Comparison of ENCODE assay signal across 17 cellular contexts in the genomic region with DNA sequence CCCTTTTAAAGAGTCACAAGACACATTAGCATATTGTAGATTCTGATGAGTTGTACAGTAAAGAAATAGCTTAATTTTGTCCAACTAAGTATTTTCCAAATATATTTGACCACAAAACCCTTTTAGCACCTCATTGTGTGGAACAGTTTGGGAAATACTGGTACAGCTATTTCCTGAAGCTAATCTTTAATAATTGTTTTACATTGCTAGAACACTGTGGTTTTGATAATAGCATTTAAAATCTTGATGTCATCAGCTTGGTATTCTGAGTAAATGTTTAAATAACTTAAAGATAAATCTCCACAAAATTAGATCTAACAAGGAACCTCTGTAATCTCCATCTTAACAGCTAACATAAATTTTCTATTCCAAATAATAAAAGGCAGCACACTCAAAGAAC.
DNase-seq lines count a peak whose midpoint lies in the region; ATAC-seq and TF ChIP-seq lines count a peak whose summit lies in the region.
"Had no signal": no experiment of that assay in that cellular context is flagged by ENCODE, and none has a peak within 500 bp of the region (broad histone marks: within the 10 kb centered on the region; RNA-seq: fewer than 3 reads in every experiment).

No MANE protein-coding gene starts in this region.

- H3K4me1 Mint-ChIP-seq in activated naive CD8-positive, alpha-beta T cell treated with anti-CD3 and anti-CD28 coated beads for 36 hours, result no peaks in the 10 kb centered on the region

- H4K5ac ChIP-seq in IMR-90 (ENCODE audit: low read depth, low read length), result no peak overlapping the region

- no peak overlapping the region for H3K23ac ChIP-seq in IMR-90 (ENCODE audit: low read depth, low read length)

- H3K9ac ChIP-seq in IMR-90 (ENCODE audit: low read depth, low read length) (no peak overlapping the region), adipocyte (ENCODE audit: low read length) (no peak overlapping the region)
- H3K9ac ChIP-seq: KMS-11 had no signal

- H2BK20ac ChIP-seq in IMR-90 (ENCODE audit: low read depth, low read length), result no peak overlapping the region

- no peaks in the 10 kb centered on the region for H3K79me1 ChIP-seq in IMR-90 (ENCODE audit: low read depth in 1 of 2, low read length in 2 of 2)

- H3K9me3 Mint-ChIP-seq in activated naive CD8-positive, alpha-beta T cell treated with anti-CD3 and anti-CD28 coated beads for 36 hours, result no peaks in the 10 kb centered on the region

- H2BK5ac ChIP-seq in IMR-90 (ENCODE audit: low read depth, low read length, poor library complexity, severe bottlenecking), result no peak overlapping the region

- no peak overlapping the region for H4K8ac ChIP-seq in IMR-90 (ENCODE audit: low read depth in 2 of 2, low read length in 2 of 2)

- intact Hi-C loops in IMR-90 (cut with micrococcal nuclease), result loop anchor here (5.0 kb wide), 1 partner anchor 101 kb away; no protein-coding TSS in a partner anchor
- intact Hi-C loops in Right ventricle myocardium inferior (cut with DNase I), result no loop called here

- H3K36me3 ChIP-seq in IMR-90 (ENCODE audit: control insufficient read depth, insufficient read depth, low read length) (no peaks in the 10 kb centered on the region), adipocyte (ENCODE audit: control insufficient read depth, insufficient read depth, low read length, severe bottlenecking) (no peaks in the 10 kb centered on the region)

- dilution Hi-C loops in IMR-90 (cut with HindIII; ENCODE audit: low sequenced_read_pairs, unreplicated experiment), result no loop called here

- no peak overlapping the region for H2BK120ac ChIP-seq in IMR-90 (ENCODE audit: low read depth, low read length)

- no peak overlapping the region for H2AFZ ChIP-seq in IMR-90 (replicated peaks; ENCODE audit: low read length, poor library complexity)

- no peak overlapping the region for H2AK5ac ChIP-seq in IMR-90 (ENCODE audit: low read depth, low read length)

- H3K27me3 Mint-ChIP-seq in activated naive CD8-positive, alpha-beta T cell treated with anti-CD3 and anti-CD28 coated beads for 36 hours, result no peaks in the 10 kb centered on the region

- POLR2A ChIA-PET in IMR-90 (lab: Charles Lee; ENCODE audit: unreplicated experiment), result no interaction called here

- no peak overlapping the region for H3K18ac ChIP-seq in IMR-90 (ENCODE audit: low read depth, low read length)

- no peak overlapping the region for H3K14ac ChIP-seq in IMR-90 (replicated peaks; ENCODE audit: low read depth, low read length)

- H3K4ac ChIP-seq in IMR-90 (ENCODE audit: low read depth, low read length), result no peak overlapping the region

- H3K27ac Mint-ChIP-seq in activated naive CD8-positive, alpha-beta T cell treated with anti-CD3 and anti-CD28 coated beads for 36 hours, result no peak overlapping the region

- no peak overlapping the region for H3K4me3 Mint-ChIP-seq in activated naive CD8-positive, alpha-beta T cell treated with anti-CD3 and anti-CD28 coated beads for 36 hours

- no peak for TF ChIP-seq CTCF in IMR-90 (conservative IDR thresholded peaks at IDR 0.05; ENCODE audit: low read depth, low read length)

- H3K36me3 Mint-ChIP-seq in activated naive CD8-positive, alpha-beta T cell treated with anti-CD3 and anti-CD28 coated beads for 36 hours, result no peaks in the 10 kb centered on the region

- H3K56ac ChIP-seq in IMR-90 (ENCODE audit: extremely low read depth, insufficient read depth, low read length), result no peak overlapping the region

- H3K27me3 ChIP-seq in IMR-90 (ENCODE audit: control insufficient read depth, insufficient read depth, low read length) (no peaks in the 10 kb centered on the region), adipocyte (replicated peaks; ENCODE audit: control insufficient read depth, insufficient read depth, low read length) (no peaks in the 10 kb centered on the region)

- no peak for TF ChIP-seq POLR2A in IMR-90 (IDR thresholded peaks at IDR 0.05; ENCODE audit: low read depth, low read length)

- H2AK9ac ChIP-seq in IMR-90 (replicated peaks; ENCODE audit: low read depth, low read length, poor library complexity), result no peak overlapping the region

- BruUV-seq in IMR-90 (replicated peaks; lab: Mats Ljungman, UMichigan), result no TSS peak

- H3K4me3 ChIP-seq in IMR-90 (ENCODE audit: insufficient read depth, low read depth, low read length) (no peak overlapping the region), adipocyte (ENCODE audit: low read length) (no peak overlapping the region)

- H3K4me1 ChIP-seq in IMR-90 (ENCODE audit: control insufficient read depth, insufficient read depth, low read length) (no peaks in the 10 kb centered on the region), adipocyte (ENCODE audit: control insufficient read depth, insufficient read depth, low read length) (no peaks in the 10 kb centered on the region)

- in situ Hi-C loops in IMR-90 (cut with MboI; ENCODE audit: low sequenced_read_pairs), result loop anchor here (10.0 kb wide), 1 partner anchor 816 kb away; no protein-coding TSS in a partner anchor

- H4K91ac ChIP-seq in IMR-90 (ENCODE audit: insufficient read depth, low read depth, low read length), result no peak overlapping the region

- CTCF ChIA-PET in IMR-90 (lab: Yijun Ruan, JAX), result interaction anchor here (1.3 kb wide), 1 partner anchor 898 kb away, joined by 3 read pairs; no protein-coding TSS in a partner anchor

- H3K9me1 ChIP-seq in IMR-90 (ENCODE audit: insufficient read depth, low read length), result no peaks in the 10 kb centered on the region

- H4K20me1 ChIP-seq in IMR-90 (ENCODE audit: insufficient read depth, low read length), result no peaks in the 10 kb centered on the region

- no peak overlapping the region for H3K27ac ChIP-seq in IMR-90 (ENCODE audit: insufficient read depth, low read length)
- H3K27ac ChIP-seq: 22Rv1, KMS-11 had no signal

- DNase-seq in A172 (ENCODE audit: low spot score) (peak; percentile 3), IMR-90 (peak; percentile 42), adipocyte (ENCODE audit: low read depth) (peak; percentile 19), iris pigment epithelial cell (ENCODE audit: low read depth) (peak; percentile 27), Right ventricle myocardium inferior (ENCODE audit: missing footprints) (no peak), activated gamma-delta T cell treated with Interleukin-2 at 50 U/mL for 16 hours (no peak), HT-29 (ENCODE audit: low spot score) (no peak)
- DNase-seq in activated naive CD8-positive, alpha-beta T cell treated with anti-CD3 and anti-CD28 coated beads for 36 hours, result no peak
- DNase-seq: C1 segment of cervical spinal cord, MM.1S, NCI-H1092 treated with DMSO at 0.1 percent for 48 hours, NCI-H2227 treated with DMSO at 0.1 percent for 48 hours, NCI-H524 treated with DMSO at 0.1 percent for 48 hours, SHP77 treated with DMSO at 0.1 percent for 48 hours had no signal

- TF ChIP-seq RAD21 in IMR-90 (IDR thresholded peaks at IDR 0.05; ENCODE audit: low read length), result no peak

- ATAC-seq in IMR-90 (ENCODE audit: low read depth) (peak; percentile 56), Right ventricle myocardium inferior (no peak)
- ATAC-seq: HepG2 had no signal

- no peak overlapping the region for H3K4me2 ChIP-seq in IMR-90 (ENCODE audit: low read depth, low read length)
- H3K4me2 ChIP-seq: KMS-11 had no signal

- no peak overlapping the region for H2BK15ac ChIP-seq in IMR-90 (ENCODE audit: low read depth, low read length)

- H3K9me3 ChIP-seq in IMR-90 (ENCODE audit: control insufficient read depth, insufficient read depth, low read length), result no peaks in the 10 kb centered on the region
- H3K9me3 ChIP-seq in adipocyte (ENCODE audit: control insufficient read depth, low read length), result no peaks in the 10 kb centered on the region

TF ChIP-seq in IMR-90, 13 proteins besides CTCF, POLR2A, EP300 and RAD21:
- no peak for TF ChIP-seq ELK1 (IDR thresholded peaks at IDR 0.05; ENCODE audit: borderline replicate concordance, low read depth, low read length)
- TF ChIP-seq NFE2L2 (IDR thresholded peaks at IDR 0.05; ENCODE audit: low read depth, low read length), result no peak
- no peak for TF ChIP-seq BHLHE40 (IDR thresholded peaks at IDR 0.05; ENCODE audit: low read depth, low read length)
- TF ChIP-seq MAFK (IDR thresholded peaks at IDR 0.05; ENCODE audit: low read depth, low read length), result no peak
- no peak for TF ChIP-seq CHD1 (IDR thresholded peaks at IDR 0.05; ENCODE audit: low read depth, low read length)
- TF ChIP-seq CEBPB (IDR thresholded peaks at IDR 0.05; ENCODE audit: low read depth, low read length), result no peak
- no peak for TF ChIP-seq RFX5 (IDR thresholded peaks at IDR 0.05; ENCODE audit: low read depth, low read length)
- no peak for TF ChIP-seq MAZ (IDR thresholded peaks at IDR 0.05; ENCODE audit: borderline replicate concordance, low read depth, low read length)
- TF ChIP-seq RCOR1 (IDR thresholded peaks at IDR 0.05; ENCODE audit: insufficient replicate concordance, low read length), result no peak
- TF ChIP-seq FOS (IDR thresholded peaks at IDR 0.05; ENCODE audit: low read depth, low read length), result no peak
- no peak for TF ChIP-seq MXI1 (IDR thresholded peaks at IDR 0.05; ENCODE audit: borderline replicate concordance, low read depth, low read length)
- TF ChIP-seq, protein P1, sequence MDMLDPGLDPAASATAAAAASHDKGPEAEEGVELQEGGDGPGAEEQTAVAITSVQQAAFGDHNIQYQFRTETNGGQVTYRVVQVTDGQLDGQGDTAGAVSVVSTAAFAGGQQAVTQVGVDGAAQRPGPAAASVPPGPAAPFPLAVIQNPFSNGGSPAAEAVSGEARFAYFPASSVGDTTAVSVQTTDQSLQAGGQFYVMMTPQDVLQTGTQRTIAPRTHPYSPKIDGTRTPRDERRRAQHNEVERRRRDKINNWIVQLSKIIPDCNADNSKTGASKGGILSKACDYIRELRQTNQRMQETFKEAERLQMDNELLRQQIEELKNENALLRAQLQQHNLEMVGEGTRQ (IDR thresholded peaks at IDR 0.05; ENCODE audit: low read depth, low read length), result no peak
- TF ChIP-seq SMC3 (IDR thresholded peaks at IDR 0.05; ENCODE audit: low read depth, low read length), result no peak
TF ChIP-seq in IMR-90: peak in this region for 0.

Comparison
In these comparisons a context has a peak if more than half of its experiments do, and no peak if none do; other contexts are left out.
1. DNase-seq: peak in A172 (single experiment), IMR-90 (single experiment), adipocyte (single experiment) and iris pigment epithelial cell (single experiment); none in Right ventricle myocardium inferior (single experiment), activated gamma-delta T cell treated with Interleukin-2 at 50 U/mL for 16 hours (single experiment), HT-29 (single experiment) and activated naive CD8-positive, alpha-beta T cell treated with anti-CD3 and anti-CD28 coated beads for 36 hours (single experiment).